In genomic region chr17:1710807-1711553, GRCh38 we compare ENCODE assay signal across 7 cellular contexts. TPM values are rescaled to one million over a fixed set of nuclear protein-coding genes. Genes with fewer than 3 reads are reported as not detected.
A peak's percentile ranks its signal among the peaks of the same experiment; 100 is the strongest.
DNase-seq lines count a peak whose midpoint lies in the region; ATAC-seq and TF ChIP-seq lines count a peak whose summit lies in the region.

No MANE protein-coding gene starts in this region.

- TF ChIP-seq POLR2A in adrenal gland (IDR thresholded peaks at IDR 0.05), result no peak

- H3K27ac Mint-ChIP-seq in immature natural killer cell, result no peak overlapping the region
- peak overlapping the region; percentile 52 to 74 for H3K27ac Mint-ChIP-seq in stimulated activated naive CD8-positive, alpha-beta T cell treated with anti-CD3 and anti-CD28 coated beads, Interleukin-15, amount 100 ng/mL, for 72 hours

- ATAC-seq in stimulated activated naive CD8-positive, alpha-beta T cell treated with anti-CD3 and anti-CD28 coated beads, Interleukin-15, amount 100 ng/mL, for 72 hours, result no peak
- no peak for ATAC-seq in mucosa of descending colon
- ATAC-seq in HG03565 (IDR thresholded peaks at IDR 0.05; ENCODE audit: unreplicated experiment), result no peak

- peaks cover 16 to 21% (median 16%) of the 10 kb centered on the region in 3 donors for H3K36me3 Mint-ChIP-seq in immature natural killer cell

- TF ChIP-seq CTCF in adrenal gland (IDR thresholded peaks at IDR 0.05), result no peak
- TF ChIP-seq CTCF in mucosa of descending colon (IDR thresholded peaks at IDR 0.05), result no peak

- DNase-seq in adrenal gland, result peak in 2 of 7 donors; percentile 32 to 68
- no peak for DNase-seq in immature natural killer cell
- no peak for DNase-seq in stimulated activated naive CD8-positive, alpha-beta T cell treated with anti-CD3 and anti-CD28 coated beads, Interleukin-15, amount 100 ng/mL, for 72 hours
- DNase-seq in mucosa of descending colon, result no peak
- no peak for DNase-seq in OCI-M2 (lab: John Stamatoyannopoulos, UW; ENCODE audit: unreplicated experiment)

- H3K4me1 ChIP-seq in HUES48 (ENCODE audit: control insufficient read depth, insufficient read depth, low read length) (peaks cover 17% of the 10 kb centered on the region), adrenal gland (replicated peaks in 1 of 2) (peaks cover 28 to 43% of the 10 kb centered on the region in 2 donors), mucosa of descending colon (ENCODE audit: low read depth) (peaks cover 38% of the 10 kb centered on the region)

- H3K27me3 ChIP-seq in HUES48 (ENCODE audit: control insufficient read depth, insufficient read depth, low read length) (0 out of 2 replicates have a peak, but pooled peaks cover 3% of the 10 kb centered on the region), adrenal gland (no peaks in the 10 kb centered on the region)

- H3K9ac ChIP-seq in HUES48 (ENCODE audit: low read depth, low read length), result no peak overlapping the region

- peaks cover 6 to 23% (median 16%) of the 10 kb centered on the region in 3 donors for H3K27me3 Mint-ChIP-seq in immature natural killer cell (ENCODE audit: low read depth in 3 of 3)
- H3K27me3 Mint-ChIP-seq in stimulated activated naive CD8-positive, alpha-beta T cell treated with anti-CD3 and anti-CD28 coated beads, Interleukin-15, amount 100 ng/mL, for 72 hours, result peaks cover 71% of the 10 kb centered on the region

- no peaks in the 10 kb centered on the region for H3K9me3 Mint-ChIP-seq in immature natural killer cell
- H3K9me3 Mint-ChIP-seq in stimulated activated naive CD8-positive, alpha-beta T cell treated with anti-CD3 and anti-CD28 coated beads, Interleukin-15, amount 100 ng/mL, for 72 hours, result no peaks in the 10 kb centered on the region

- H3K4me3 ChIP-seq in HUES48 (ENCODE audit: low read depth, low read length) (peak overlapping the region; percentile 71), adrenal gland (peak overlapping the region in 3 of 4 donors; percentile 56 to 96 (median 85)), mucosa of descending colon (no peak overlapping the region)

- H3K4me3 Mint-ChIP-seq in immature natural killer cell, result peak overlapping the region; percentile 30 to 58 (median 53)
- peak overlapping the region; percentile 72 to 77 for H3K4me3 Mint-ChIP-seq in stimulated activated naive CD8-positive, alpha-beta T cell treated with anti-CD3 and anti-CD28 coated beads, Interleukin-15, amount 100 ng/mL, for 72 hours

- H3K9me3 ChIP-seq in HUES48 (ENCODE audit: control insufficient read depth, insufficient read depth, low read length) (no peaks in the 10 kb centered on the region), adrenal gland (replicated peaks in 1 of 3) (no peaks in the 10 kb centered on the region), mucosa of descending colon (no peaks in the 10 kb centered on the region)

- peaks cover 15% of the 10 kb centered on the region; the same call in 1 of the 2 replicates for H3K36me3 ChIP-seq in HUES48 (ENCODE audit: control insufficient read depth, insufficient read depth, low read length)
- peaks cover 0 to 27% of the 10 kb centered on the region in 2 donors for H3K36me3 ChIP-seq in adrenal gland (replicated peaks in 1 of 2)
- H3K36me3 ChIP-seq in mucosa of descending colon (ENCODE audit: low read depth), result peaks cover 9% of the 10 kb centered on the region

- H3K27ac ChIP-seq in HUES48 (ENCODE audit: low read depth, low read length) (no peak overlapping the region), adrenal gland (peak overlapping the region; percentile 64 to 100 (median 82))

- intact Hi-C loops in adrenal gland (cut with DNase I), result loop anchor here (2.0 to 5.0 kb wide), 2 partner anchors 26 to 34 kb away; partner anchors contain the start of gene PRPF8 (in 1 of the 2)
- intact Hi-C loops in mucosa of descending colon (cut with DNase I, micrococcal nuclease), result no loop called here

- H3K4me1 Mint-ChIP-seq in immature natural killer cell, result peaks cover 20 to 25% of the 10 kb centered on the region in 2 donors
- H3K4me1 Mint-ChIP-seq in stimulated activated naive CD8-positive, alpha-beta T cell treated with anti-CD3 and anti-CD28 coated beads, Interleukin-15, amount 100 ng/mL, for 72 hours, result peaks cover 35% of the 10 kb centered on the region

- WGBS in adrenal gland, 4 donors, result 30 to 37% (median 33%) methylated on average over 10 to 14 of the region's 14 CpGs

RNA-seq across cellular contexts. Expression of gene TLCD2, which starts 0.8 kb away (rescaled TPM):
- total RNA-seq in adrenal gland, result 10 to 100 TPM in 5 of 8 donors, 1 to 10 TPM in 3; 6.8 to 48.7 (median 11.4) TPM
- 10 to 100 TPM in 1 of 3 donors, 1 to 10 TPM in 2; 4.3 to 58.8 (median 7.2) TPM for polyA plus RNA-seq in adrenal gland
- polyA plus RNA-seq in immature natural killer cell, result under 1 TPM in 1 of 3 donors, not detected in 2; 0.04 TPM
- 10 to 100 TPM; 29.0 to 45.6 (median 37.6) TPM for total RNA-seq in mucosa of descending colon

RNA-seq across cellular contexts. Expression of gene WDR81, which starts 13.5 kb away (rescaled TPM):
- 10 to 100 TPM; 28.0 to 88.8 (median 44.6) TPM for total RNA-seq in adrenal gland
- polyA plus RNA-seq in adrenal gland, result 10 to 100 TPM in 2 of 3 donors, 1 to 10 TPM in 1; 4.9 to 52.3 (median 20.2) TPM
- 10 to 100 TPM in 1 of 3 donors, 1 to 10 TPM in 2; 5.8 to 27.2 (median 6.4) TPM for polyA plus RNA-seq in immature natural killer cell
- 10 to 100 TPM; 17.3 to 27.3 (median 22.4) TPM for total RNA-seq in mucosa of descending colon

RNA-seq across cellular contexts. Expression of gene PRPF8, which starts 26.3 kb away (rescaled TPM):
- total RNA-seq in adrenal gland (100 to 1,000 TPM; 179 to 748 (median 254) TPM), mucosa of descending colon (100 to 1,000 TPM; 214 to 238 (median 222) TPM)
- polyA plus RNA-seq in adrenal gland (100 to 1,000 TPM; 107 to 439 (median 155) TPM), immature natural killer cell (100 to 1,000 TPM in 1 of 3 donors, 10 to 100 TPM in 2; 57.0 to 198 (median 84.1) TPM)

RNA-seq across cellular contexts. Expression of gene SERPINF2, which starts 31.7 kb away (rescaled TPM):
- 1 to 10 TPM; 1.3 to 3.7 (median 2.4) TPM for total RNA-seq in adrenal gland
- 1 to 10 TPM in 2 of 3 donors, under 1 TPM in 1; 0.59 to 6.4 (median 5.2) TPM for polyA plus RNA-seq in adrenal gland
- under 1 TPM in 1 of 3 donors, not detected in 2; 0.76 TPM for polyA plus RNA-seq in immature natural killer cell
- total RNA-seq in mucosa of descending colon, result 1 to 10 TPM in 2 of 3 donors, under 1 TPM in 1; 0.78 to 8.2 (median 2.9) TPM

RNA-seq across cellular contexts. Expression of gene SERPINF1, which starts 50.9 kb away (rescaled TPM):
- total RNA-seq in adrenal gland (100 to 1,000 TPM in 5 of 8 donors, 10 to 100 TPM in 3; 72.8 to 290 (median 120) TPM), mucosa of descending colon (100 to 1,000 TPM in 1 of 3 donors, 10 to 100 TPM in 2; 16.9 to 111 (median 76.9) TPM)
- polyA plus RNA-seq in adrenal gland (100 to 1,000 TPM in 2 of 3 donors, 10 to 100 TPM in 1; 70.4 to 310 (median 121) TPM), immature natural killer cell (1 to 10 TPM; 2.1 to 9.6 (median 3.3) TPM)

Comparison
In these comparisons a context has a peak if more than half of its experiments do, and no peak if none do; other contexts are left out.
1. H3K27ac Mint-ChIP-seq: peak in stimulated activated naive CD8-positive, alpha-beta T cell treated with anti-CD3 and anti-CD28 coated beads, Interleukin-15, amount 100 ng/mL, for 72 hours (2 of 2); none in immature natural killer cell (0 of 6).
2. intact Hi-C loops: an anchor here in adrenal gland (2.0 to 5.0 kb wide); none called in mucosa of descending colon.